In the genomic region with DNA sequence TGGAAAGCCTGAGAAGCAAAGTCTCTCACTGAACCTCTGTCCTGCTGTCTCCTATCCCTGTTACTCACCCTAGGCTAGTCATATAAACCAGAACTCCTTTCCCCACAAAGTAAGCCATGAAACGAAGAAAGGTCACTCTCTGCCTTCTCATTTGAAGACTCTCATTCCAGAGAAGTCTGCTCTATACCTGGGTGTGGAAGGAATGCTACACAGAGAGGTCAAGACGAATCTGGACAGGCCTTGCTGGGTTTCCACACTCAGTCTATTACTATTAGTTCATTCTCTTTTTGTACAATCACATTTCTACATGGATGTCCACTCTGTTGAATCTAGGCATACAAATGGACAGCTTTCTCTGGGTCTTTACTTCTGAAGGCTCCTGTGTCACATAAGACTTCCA, we compare ENCODE assay signal across 16 cellular contexts. TPM values are rescaled to one million over a fixed set of nuclear protein-coding genes. Genes with fewer than 3 reads are reported as not detected.
DNase-seq lines count a peak whose midpoint lies in the region; ATAC-seq and TF ChIP-seq lines count a peak whose summit lies in the region.
"Had no signal": no experiment of that assay in that cellular context is flagged by ENCODE, and none has a peak within 500 bp of the region (broad histone marks: within the 10 kb centered on the region; RNA-seq: fewer than 3 reads in every experiment).

No MANE protein-coding gene starts in this region.

- H3K4me3 Mint-ChIP-seq in natural killer cell treated with Interleukin-12 subunit alpha and Interleukin-12 subunit beta and Interleukin-15 and Interleukin-18, amount 100 ng/mL, for 72 hours, result no peak overlapping the region
- H3K4me3 Mint-ChIP-seq in natural killer cell, result no peak overlapping the region
- no peak overlapping the region for H3K4me3 Mint-ChIP-seq in stimulated activated effector memory CD8-positive, alpha-beta T cell treated with anti-CD3 and anti-CD28 coated beads, Interleukin-12 subunit alpha, Interleukin-12 subunit beta, amount 100 ng/mL, for 72 hours

- intact Hi-C loops in natural killer cell (cut with micrococcal nuclease), result no loop called here

- H3K27me3 Mint-ChIP-seq in natural killer cell treated with Interleukin-12 subunit alpha and Interleukin-12 subunit beta and Interleukin-15 and Interleukin-18, amount 100 ng/mL, for 72 hours, result no peaks in the 10 kb centered on the region
- H3K27me3 Mint-ChIP-seq in natural killer cell (ENCODE audit: low read depth in 2 of 2), result no peaks in the 10 kb centered on the region

- TF ChIP-seq CTCF in natural killer cell (IDR thresholded peaks at IDR 0.05), result no peak

- H3K27ac ChIP-seq in epithelial cell of prostate, result peak overlapping the region; percentile 28
- H3K27ac ChIP-seq: PC-9 had no signal

- ATAC-seq in natural killer cell treated with Interleukin-12 subunit alpha and Interleukin-12 subunit beta and Interleukin-15 and Interleukin-18, amount 100 ng/mL, for 72 hours, result no peak
- ATAC-seq in natural killer cell, result no peak
- ATAC-seq in stimulated activated effector memory CD8-positive, alpha-beta T cell treated with anti-CD3 and anti-CD28 coated beads, Interleukin-12 subunit alpha, Interleukin-12 subunit beta, amount 100 ng/mL, for 72 hours, result no peak
- ATAC-seq: GM12878 had no signal

- DNase-seq in natural killer cell treated with Interleukin-12 subunit alpha and Interleukin-12 subunit beta and Interleukin-15 and Interleukin-18, amount 100 ng/mL, for 72 hours (ENCODE audit: low spot score), result no peak
- DNase-seq in natural killer cell (no peak), M059J (ENCODE audit: low read depth) (peak; percentile 9), epithelial cell of prostate (ENCODE audit: low read depth, low spot score) (peak; percentile 10), RPMI8226 (no peak), DMS79 treated with DMSO at 0.1 percent for 48 hours (lab: John Stamatoyannopoulos, UW) (no peak), AML-193 (lab: John Stamatoyannopoulos, UW) (no peak)
- no peak for DNase-seq in stimulated activated effector memory CD8-positive, alpha-beta T cell treated with anti-CD3 and anti-CD28 coated beads, Interleukin-12 subunit alpha, Interleukin-12 subunit beta, amount 100 ng/mL, for 72 hours (ENCODE audit: low spot score in 2 of 2)
- DNase-seq: KG1, MM.1S, NCI-H1105 treated with DMSO at 0.1 percent for 48 hours, NCI-H187, NCI-H446 treated with DMSO at 0.1 percent for 48 hours, NCI-H748 treated with DMSO at 0.1 percent for 48 hours, PC-9 had no signal

- H3K4me1 Mint-ChIP-seq in natural killer cell treated with Interleukin-12 subunit alpha and Interleukin-12 subunit beta and Interleukin-15 and Interleukin-18, amount 100 ng/mL, for 72 hours (ENCODE audit: low read depth in 2 of 2), result peaks cover 49 to 58% of the 10 kb centered on the region in 2 donors
- peaks cover 41 to 44% of the 10 kb centered on the region in 2 donors for H3K4me1 Mint-ChIP-seq in natural killer cell
- H3K4me1 Mint-ChIP-seq in stimulated activated effector memory CD8-positive, alpha-beta T cell treated with anti-CD3 and anti-CD28 coated beads, Interleukin-12 subunit alpha, Interleukin-12 subunit beta, amount 100 ng/mL, for 72 hours, result peaks cover 36% of the 10 kb centered on the region

- peak overlapping the region; percentile 32 to 86 for H3K27ac Mint-ChIP-seq in natural killer cell treated with Interleukin-12 subunit alpha and Interleukin-12 subunit beta and Interleukin-15 and Interleukin-18, amount 100 ng/mL, for 72 hours
- peak overlapping the region in 1 of 2 donors; percentile 67 for H3K27ac Mint-ChIP-seq in natural killer cell
- peak overlapping the region; percentile 71 for H3K27ac Mint-ChIP-seq in stimulated activated effector memory CD8-positive, alpha-beta T cell treated with anti-CD3 and anti-CD28 coated beads, Interleukin-12 subunit alpha, Interleukin-12 subunit beta, amount 100 ng/mL, for 72 hours

- H3K36me3 Mint-ChIP-seq in natural killer cell treated with Interleukin-12 subunit alpha and Interleukin-12 subunit beta and Interleukin-15 and Interleukin-18, amount 100 ng/mL, for 72 hours, result peaks cover 21% of the 10 kb centered on the region
- no peaks in the 10 kb centered on the region for H3K36me3 Mint-ChIP-seq in natural killer cell
- H3K36me3 Mint-ChIP-seq in stimulated activated effector memory CD8-positive, alpha-beta T cell treated with anti-CD3 and anti-CD28 coated beads, Interleukin-12 subunit alpha, Interleukin-12 subunit beta, amount 100 ng/mL, for 72 hours, result peaks cover 32% of the 10 kb centered on the region

- H3K9me3 Mint-ChIP-seq in natural killer cell treated with Interleukin-12 subunit alpha and Interleukin-12 subunit beta and Interleukin-15 and Interleukin-18, amount 100 ng/mL, for 72 hours, result no peaks in the 10 kb centered on the region
- H3K9me3 Mint-ChIP-seq in natural killer cell, result no peaks in the 10 kb centered on the region
- H3K9me3 Mint-ChIP-seq in stimulated activated effector memory CD8-positive, alpha-beta T cell treated with anti-CD3 and anti-CD28 coated beads, Interleukin-12 subunit alpha, Interleukin-12 subunit beta, amount 100 ng/mL, for 72 hours, result no peaks in the 10 kb centered on the region

RNA-seq across cellular contexts. Expression of gene AEBP2, which starts 2.4 kb away (rescaled TPM):
- 10 to 100 TPM; 66.3 to 95.2 TPM for total RNA-seq in natural killer cell treated with Interleukin-12 subunit alpha and Interleukin-12 subunit beta and Interleukin-15 and Interleukin-18, amount 100 ng/mL, for 72 hours
- total RNA-seq in natural killer cell, result 10 to 100 TPM; 57.1 to 79.5 (median 61.8) TPM
- total RNA-seq in M059J (2014; rRNA removed; shearing (Covaris generic)), result 5.8 and 14.4 TPM in 2 replicates

Comparison
In these comparisons a context has a peak if more than half of its experiments do, and no peak if none do; other contexts are left out.
1. DNase-seq: peak in M059J (single experiment) and epithelial cell of prostate (single experiment); none in natural killer cell treated with Interleukin-12 subunit alpha and Interleukin-12 subunit beta and Interleukin-15 and Interleukin-18, amount 100 ng/mL, for 72 hours (single experiment), natural killer cell (single experiment), stimulated activated effector memory CD8-positive, alpha-beta T cell treated with anti-CD3 and anti-CD28 coated beads, Interleukin-12 subunit alpha, Interleukin-12 subunit beta, amount 100 ng/mL, for 72 hours (0 of 2), RPMI8226 (single experiment), DMS79 treated with DMSO at 0.1 percent for 48 hours (single experiment) and AML-193 (0 of 2).